8 cellular contexts compared by ENCODE assay signal in genomic region chr1:42957880-42958487, GRCh38. TPM values are rescaled to one million over a fixed set of nuclear protein-coding genes. Genes with fewer than 3 reads are reported as not detected.
DNase-seq lines count a peak whose midpoint lies in the region; ATAC-seq, FAIRE-seq and TF ChIP-seq lines count a peak whose summit lies in the region.

No MANE protein-coding gene starts in this region.

- H3K4me1 ChIP-seq in SJSA1 (replicated peaks) (peaks cover 67% of the 10 kb centered on the region), cardiac muscle cell (ENCODE audit: low read depth) (peaks cover 55% of the 10 kb centered on the region), trophoblast cell (ENCODE audit: control insufficient read depth in 1 of 2, insufficient read depth in 2 of 2, low read length in 2 of 2) (peaks cover 38 to 40% of the 10 kb centered on the region in 2 experiments)

- peaks cover 54% of the 10 kb centered on the region for H3K79me2 ChIP-seq in trophoblast cell (ENCODE audit: control insufficient read depth, insufficient read depth, low read length, poor library complexity)

- TF ChIP-seq CTCF in cardiac muscle cell (IDR thresholded peaks at IDR 0.05; ENCODE audit: low read depth, low read length), result no peak

- peak overlapping the region; percentile 27 for H2AFZ ChIP-seq in trophoblast cell (ENCODE audit: insufficient read depth, low read length, poor library complexity)

- H4K91ac ChIP-seq in trophoblast cell (ENCODE audit: low read depth, low read length), result peak overlapping the region; percentile 85

- DNase-seq in D341Med (ENCODE audit: low spot score) (peak; percentile 94), SJSA1 (ENCODE audit: low read depth in 1 of 2, low spot score in 2 of 2) (peak in 1 of 2 experiments; percentile 78), cardiac muscle cell (ENCODE audit: low read depth in 1 of 2, low spot score in 1 of 2) (peak; percentile 58 to 86), trophoblast cell (peak in 1 of 2 donors; percentile 60), urothelium cell line (ENCODE audit: low spot score) (peak; percentile 93)
- peak; percentile 76 for DNase-seq in activated naive CD4-positive, alpha-beta T cell treated with anti-CD3 and anti-CD28 coated beads, Interleukin-2, amount 50 U/mL, for 16 hours

- H3K27ac ChIP-seq in SJSA1 (peak overlapping the region; percentile 52), cardiac muscle cell (peak overlapping the region; percentile 80), trophoblast cell (ENCODE audit: low read depth, low read length) (peak overlapping the region; percentile 83)

- ATAC-seq in GM19467 (IDR thresholded peaks at IDR 0.05; ENCODE audit: unreplicated experiment) (peak; percentile 38), HG03571 (IDR thresholded peaks at IDR 0.05; ENCODE audit: unreplicated experiment) (peak; percentile 34)

- no peaks in the 10 kb centered on the region for H3K27me3 ChIP-seq in SJSA1 (replicated peaks)
- H3K27me3 ChIP-seq in cardiac muscle cell, result no peaks in the 10 kb centered on the region
- H3K27me3 ChIP-seq in trophoblast cell (ENCODE audit: insufficient read depth, low read length), result no peaks in the 10 kb centered on the region

- H4K12ac ChIP-seq in trophoblast cell (ENCODE audit: low read depth, low read length), result peak overlapping the region; percentile 15

- H3K4ac ChIP-seq in trophoblast cell (ENCODE audit: low read depth, low read length), result peak overlapping the region; percentile 99

- WGBS in trophoblast cell (ENCODE audit: extremely low coverage, insufficient coverage, insufficient read length), result no CpG with 5 or more reads among the region's 72 CpGs

- FAIRE-seq in urothelium cell line (lab: Jason Lieb, UNC), result peak; percentile 5

- H3K4me3 ChIP-seq in SJSA1, result peak overlapping the region; percentile 95
- H3K4me3 ChIP-seq in cardiac muscle cell, result peak overlapping the region; percentile 100
- H3K4me3 ChIP-seq in trophoblast cell (ENCODE audit: low read depth, low read length), result peak overlapping the region; percentile 96

- H3K18ac ChIP-seq in trophoblast cell (ENCODE audit: low read length), result peak overlapping the region; percentile 95

- H3K9ac ChIP-seq in trophoblast cell (ENCODE audit: low read length), result peak overlapping the region; percentile 92

- H4K8ac ChIP-seq in trophoblast cell (ENCODE audit: low read depth, low read length), result peak overlapping the region; percentile 66

- no peak overlapping the region for H2BK120ac ChIP-seq in trophoblast cell (ENCODE audit: insufficient read depth, low read length, poor library complexity)

- H2BK12ac ChIP-seq in trophoblast cell (ENCODE audit: low read length), result no peak overlapping the region

- peak overlapping the region; percentile 18 for H2AK5ac ChIP-seq in trophoblast cell (ENCODE audit: low read length)

- peaks cover 47% of the 10 kb centered on the region for H3K79me1 ChIP-seq in trophoblast cell (ENCODE audit: low read length)

- H3K14ac ChIP-seq in trophoblast cell (ENCODE audit: low read length), result peak overlapping the region; percentile 91

- peak overlapping the region; percentile 80 for H3K4me2 ChIP-seq in trophoblast cell (ENCODE audit: low read length)

- H3K36me3 ChIP-seq in SJSA1 (peaks cover 42% of the 10 kb centered on the region), cardiac muscle cell (peaks cover 5% of the 10 kb centered on the region), trophoblast cell (ENCODE audit: control insufficient read depth in 1 of 2, insufficient read depth in 2 of 2, low read length in 2 of 2) (peaks cover 28 to 30% of the 10 kb centered on the region in 2 experiments)

- H3K9me3 ChIP-seq in SJSA1 (replicated peaks) (no peaks in the 10 kb centered on the region), cardiac muscle cell (ENCODE audit: low read depth) (no peaks in the 10 kb centered on the region), trophoblast cell (ENCODE audit: insufficient read depth, low read depth, low read length) (no peaks in the 10 kb centered on the region)

- H3K23ac ChIP-seq in trophoblast cell (ENCODE audit: low read length), result no peak overlapping the region

- H2BK5ac ChIP-seq in trophoblast cell (ENCODE audit: low read depth, low read length, poor library complexity), result peak overlapping the region; percentile 83

RNA-seq across cellular contexts. Expression of gene SLC2A1, which starts 0.7 kb away (rescaled TPM):
- 115 and 173 TPM in 2 replicates for total RNA-seq in SJSA1 (2014; rRNA removed; shearing (Covaris generic))
- total RNA-seq in cardiac muscle cell, result 714 and 748 TPM in 2 replicates
- polyA plus RNA-seq in cardiac muscle cell, result 215 and 243 TPM in 2 replicates
- 1,633 and 1,681 TPM in 2 replicates for polyA plus RNA-seq in trophoblast cell (2013)
